Comparison of ENCODE assay signal across 1 cellular context in the genomic region with DNA sequence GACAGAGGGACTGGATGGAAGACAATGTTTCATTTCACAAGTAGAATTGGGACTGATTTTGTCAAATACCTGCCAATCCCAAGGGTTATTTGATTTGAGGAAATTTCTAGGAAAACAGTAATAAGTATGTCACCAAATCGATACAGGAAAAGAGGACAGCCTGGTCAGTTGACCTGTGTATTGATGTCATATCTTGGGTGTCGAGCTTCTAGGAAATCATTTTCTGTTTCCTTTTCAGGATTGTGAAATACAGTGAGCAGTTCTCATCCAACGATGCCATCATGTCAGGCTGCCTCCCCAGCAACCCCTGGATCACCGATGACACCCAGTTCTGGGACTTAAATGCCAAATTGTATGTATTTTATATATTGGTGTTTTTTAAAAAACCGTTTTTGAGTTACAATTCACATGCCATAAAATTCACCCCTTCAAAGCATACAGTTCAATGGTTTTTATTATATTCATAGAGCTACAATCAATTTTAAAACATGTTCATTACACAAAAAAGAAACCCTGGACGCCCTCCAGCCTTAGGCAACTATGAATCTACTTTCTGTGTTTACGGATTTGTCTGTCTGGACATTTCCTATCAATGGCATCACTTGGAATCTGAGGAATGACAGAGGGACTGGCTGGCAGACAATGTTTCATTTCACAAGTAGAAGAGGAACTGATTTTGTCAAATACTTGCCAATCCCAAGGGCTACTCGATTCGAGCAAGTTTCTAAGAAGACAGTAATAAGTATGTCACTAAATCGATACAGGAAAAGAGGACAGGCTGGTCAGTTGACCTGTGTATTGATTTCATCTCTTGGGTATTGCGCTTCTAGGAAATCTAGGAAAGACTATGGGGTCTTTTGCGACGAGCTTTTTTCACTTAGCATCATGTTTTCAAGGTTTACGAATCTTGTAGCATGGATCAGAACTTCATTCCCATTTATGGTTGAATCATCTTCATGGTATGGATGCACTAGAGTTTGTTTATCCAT.
TF ChIP-seq lines count a peak whose summit lies in the region.

No MANE protein-coding gene starts in this region.

TF ChIP-seq in HepG2, 621 proteins besides CTCF, POLR2A, EP300 and RAD21:
- no peak for TF ChIP-seq ZNF788 (CRISPR knock-in tag; IDR thresholded peaks at IDR 0.05; ENCODE audit: borderline replicate concordance)
- TF ChIP-seq RFX3 (CRISPR knock-in tag; IDR thresholded peaks at IDR 0.05) = no peak
- no peak for TF ChIP-seq CEBPG (CRISPR knock-in tag; IDR thresholded peaks at IDR 0.05)
- TF ChIP-seq ETV5 (CRISPR knock-in tag; IDR thresholded peaks at IDR 0.05; ENCODE audit: borderline replicate concordance) = no peak
- no peak for TF ChIP-seq ZFP91 (CRISPR knock-in tag; IDR thresholded peaks at IDR 0.05; ENCODE audit: borderline replicate concordance)
- no peak for TF ChIP-seq RXRA (CRISPR knock-in tag; IDR thresholded peaks at IDR 0.05)
- TF ChIP-seq TBL1XR1 (IDR thresholded peaks at IDR 0.05; ENCODE audit: borderline replicate concordance, low read length, partially characterized antibody) = no peak
- TF ChIP-seq CENPT (CRISPR knock-in tag; IDR thresholded peaks at IDR 0.05; ENCODE audit: low read depth) = no peak
- TF ChIP-seq WIZ (CRISPR knock-in tag; IDR thresholded peaks at IDR 0.05) = no peak
- no peak for TF ChIP-seq ATF7 (IDR thresholded peaks at IDR 0.05)
- TF ChIP-seq ATF7 (CRISPR knock-in tag; IDR thresholded peaks at IDR 0.05) = no peak
- TF ChIP-seq TBX3 (IDR thresholded peaks at IDR 0.05; ENCODE audit: borderline replicate concordance) = no peak
- peak; percentile 75 for TF ChIP-seq CEBPB (IDR thresholded peaks at IDR 0.05; ENCODE audit: borderline replicate concordance, low read depth, low read length)
- TF ChIP-seq KAT2B (IDR thresholded peaks at IDR 0.05; ENCODE audit: borderline replicate concordance, low read depth, low read length) = peak; percentile 63; the same call in 1 of the 2 replicates
- TF ChIP-seq KAT7 (CRISPR knock-in tag; IDR thresholded peaks at IDR 0.05; ENCODE audit: borderline replicate concordance) = no peak
- TF ChIP-seq HHEX (CRISPR knock-in tag; IDR thresholded peaks at IDR 0.05) = 0 out of 2 replicates have a peak, but pooled peaks have one; percentile 8
- no peak for TF ChIP-seq PHF5A (CRISPR knock-in tag; IDR thresholded peaks at IDR 0.05; ENCODE audit: low read depth, unreplicated experiment)
- no peak for TF ChIP-seq SAFB2 (CRISPR knock-in tag; IDR thresholded peaks at IDR 0.05; ENCODE audit: borderline replicate concordance, low read depth)
- TF ChIP-seq RARA (CRISPR knock-in tag; IDR thresholded peaks at IDR 0.05) = peak; percentile 75; the same call in 1 of the 2 replicates
- TF ChIP-seq NFAT5 (CRISPR knock-in tag; IDR thresholded peaks at IDR 0.05) = no peak
- TF ChIP-seq ZNF17 (CRISPR knock-in tag; IDR thresholded peaks at IDR 0.05) = no peak
- TF ChIP-seq, protein P1, sequence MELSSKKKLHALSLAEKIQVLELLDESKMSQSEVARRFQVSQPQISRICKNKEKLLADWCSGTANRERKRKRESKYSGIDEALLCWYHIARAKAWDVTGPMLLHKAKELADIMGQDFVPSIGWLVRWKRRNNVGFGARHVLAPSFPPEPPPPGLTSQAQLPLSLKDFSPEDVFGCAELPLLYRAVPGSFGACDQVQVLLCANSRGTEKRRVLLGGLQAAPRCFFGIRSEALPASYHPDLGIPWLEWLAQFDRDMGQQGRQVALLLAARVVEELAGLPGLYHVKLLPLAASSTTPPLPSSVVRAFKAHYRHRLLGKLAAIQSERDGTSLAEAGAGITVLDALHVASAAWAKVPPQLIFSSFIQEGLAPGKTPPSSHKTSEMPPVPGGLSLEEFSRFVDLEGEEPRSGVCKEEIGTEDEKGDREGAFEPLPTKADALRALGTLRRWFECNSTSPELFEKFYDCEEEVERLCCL (CRISPR knock-in tag; IDR thresholded peaks at IDR 0.05; ENCODE audit: borderline replicate concordance) = no peak
- TF ChIP-seq ZC3H4 (CRISPR knock-in tag; IDR thresholded peaks at IDR 0.05; ENCODE audit: borderline replicate concordance) = no peak
- no peak for TF ChIP-seq TERF1 (CRISPR knock-in tag; IDR thresholded peaks at IDR 0.05)
- no peak for TF ChIP-seq ZNF883 (CRISPR knock-in tag; IDR thresholded peaks at IDR 0.05; ENCODE audit: not compliant biosample characterization)
- TF ChIP-seq BCL6 (CRISPR knock-in tag; IDR thresholded peaks at IDR 0.05) = peak; percentile 93
